ENCODE assay signal across 15 cellular contexts in genomic region chr1:1061682-1062363, GRCh38. TPM values are rescaled to one million over a fixed set of nuclear protein-coding genes. Genes with fewer than 3 reads are reported as not detected.
DNase-seq lines count a peak whose midpoint lies in the region; ATAC-seq, FAIRE-seq and TF ChIP-seq lines count a peak whose summit lies in the region.
"Had no signal": no experiment of that assay in that cellular context is flagged by ENCODE, and none has a peak within 500 bp of the region (broad histone marks: within the 10 kb centered on the region; RNA-seq: fewer than 3 reads in every experiment).

No MANE protein-coding gene starts in this region.

- no TSS peak for BruUV-seq in IMR-90 (replicated peaks; lab: Mats Ljungman, UMichigan)
- no TSS peak for BruUV-seq in K562 (replicated peaks; lab: Mats Ljungman, UMichigan)

- no peak overlapping the region for H2BK20ac ChIP-seq in IMR-90 (ENCODE audit: low read depth, low read length)

- in situ Hi-C loops in IMR-90 (cut with MboI; ENCODE audit: low sequenced_read_pairs) (no loop called here), K562 (cut with MboI) (loop anchor here (10.0 kb wide), 1 partner anchor 77 kb away; the partner anchor contains the start of gene PERM1)

- no peak overlapping the region for H3K9ac ChIP-seq in BLaER1 treated with 17β-estradiol and CSF1 and Interleukin-3, amounts not matched to agents 10 nM and 100 nM
- H3K9ac ChIP-seq in IMR-90 (ENCODE audit: low read depth, low read length) (no peak overlapping the region), K562 (ENCODE audit: insufficient read depth in 1 of 2, low read depth in 2 of 2, low read length in 2 of 2) (peak overlapping the region in 1 of 2 experiments; percentile 88; a peak in 3 of 4 replicates)

- no peaks in the 10 kb centered on the region for H3K36me3 ChIP-seq in BLaER1 treated with 17β-estradiol and CSF1 and Interleukin-3, amounts not matched to agents 10 nM and 100 nM
- H3K36me3 ChIP-seq in IMR-90 (ENCODE audit: control insufficient read depth, insufficient read depth, low read length) (no peaks in the 10 kb centered on the region), K562 (ENCODE audit: control insufficient read depth, insufficient read depth, low read length) (no peaks in the 10 kb centered on the region)
- H3K36me3 ChIP-seq: right atrium auricular region, suprapubic skin had no signal

- DNase-seq in IMR-90 = no peak
- DNase-seq in K562 (ENCODE audit: extremely low read depth in 1 of 4, low spot score in 3 of 4) = peak in 3 of 4 experiments; percentile 55 to 82 (median 60)
- DNase-seq: activated CD4-positive, CD25-positive, alpha-beta regulatory T cell; cortex of kidney; GOT3; NCI-H1092; NCI-H524 had no signal

- peaks cover 71 to 89% (median 84%) of the 10 kb centered on the region in 11 experiments for H3K27me3 ChIP-seq in BLaER1 treated with 17β-estradiol and CSF1 and Interleukin-3, amounts not matched to agents 10 nM and 100 nM
- H3K27me3 ChIP-seq in IMR-90 (ENCODE audit: control insufficient read depth, insufficient read depth, low read length) = peaks cover 4% of the 10 kb centered on the region; the same call in 1 of the 2 replicates
- no peaks in the 10 kb centered on the region for H3K27me3 ChIP-seq in K562 (ENCODE audit: control insufficient read depth in 2 of 2, insufficient read depth in 2 of 2, low read length in 2 of 2)

- H2AK5ac ChIP-seq in IMR-90 (ENCODE audit: low read depth, low read length) = peak overlapping the region; percentile 35

- H3K9me1 ChIP-seq in IMR-90 (ENCODE audit: insufficient read depth, low read length) = 0 out of 2 replicates have a peak, but pooled peaks cover 4% of the 10 kb centered on the region
- no peaks in the 10 kb centered on the region for H3K9me1 ChIP-seq in K562 (ENCODE audit: control insufficient read depth, insufficient read depth, low read length)

- no peak overlapping the region for H2BK5ac ChIP-seq in IMR-90 (ENCODE audit: low read depth, low read length, poor library complexity, severe bottlenecking)

- peak overlapping the region; percentile 42 for H2AK9ac ChIP-seq in IMR-90 (replicated peaks; ENCODE audit: low read depth, low read length, poor library complexity)

- no peak overlapping the region for H3K23ac ChIP-seq in IMR-90 (ENCODE audit: low read depth, low read length)

- H3K79me1 ChIP-seq in IMR-90 (ENCODE audit: low read depth in 1 of 2, low read length in 2 of 2) = 0 out of 4 replicates have a peak, but pooled peaks cover 0 to 4% of the 10 kb centered on the region in 2 experiments

- peak overlapping the region; percentile 44 to 98 (median 81); a peak in 19 of 22 replicates for H3K4me2 ChIP-seq in BLaER1 treated with 17β-estradiol and CSF1 and Interleukin-3, amounts not matched to agents 10 nM and 100 nM
- H3K4me2 ChIP-seq in IMR-90 (ENCODE audit: low read depth, low read length) (no peak overlapping the region), K562 (ENCODE audit: insufficient read depth, low read length) (peak overlapping the region; percentile 70)

- no peak overlapping the region for H2BK120ac ChIP-seq in IMR-90 (ENCODE audit: low read depth, low read length)

- H3K9me3 ChIP-seq in BLaER1 treated with 17β-estradiol and CSF1 and Interleukin-3, amounts not matched to agents 10 nM and 100 nM (replicated peaks in 1 of 11) = no peaks in the 10 kb centered on the region
- H3K9me3 ChIP-seq in IMR-90 (ENCODE audit: control insufficient read depth, insufficient read depth, low read length) (no peaks in the 10 kb centered on the region), K562 (replicated peaks; ENCODE audit: control insufficient read depth, insufficient read depth, low read depth, low read length) (no peaks in the 10 kb centered on the region)
- H3K9me3 ChIP-seq: right atrium auricular region, suprapubic skin had no signal

- no peak overlapping the region for H3K27ac ChIP-seq in BLaER1 treated with 17β-estradiol and CSF1 and Interleukin-3, amounts not matched to agents 10 nM and 100 nM
- no peak overlapping the region; the same call in 1 of the 2 replicates for H3K27ac ChIP-seq in IMR-90 (ENCODE audit: insufficient read depth, low read length)
- no peak overlapping the region for H3K27ac ChIP-seq in K562 (ENCODE audit: extremely low read depth, low read depth, low read length)
- H3K27ac ChIP-seq: right atrium auricular region, suprapubic skin had no signal

- H3K18ac ChIP-seq in IMR-90 (ENCODE audit: low read depth, low read length) = no peak overlapping the region

- peak; percentile 6 for FAIRE-seq in K562 (lab: Jason Lieb, UNC)
- FAIRE-seq: keratinocyte had no signal

- POLR2A ChIA-PET in IMR-90 (lab: Charles Lee; ENCODE audit: unreplicated experiment) = no interaction called here
- POLR2A ChIA-PET in K562 (lab: Yijun Ruan, JAX) = interaction anchor here (0.7 to 1.0 kb wide), 2 partner anchors 10 to 40 kb away, joined by 3 read pairs; no protein-coding TSS in a partner anchor

- no peak overlapping the region for H3K4me3 ChIP-seq in BLaER1 treated with 17β-estradiol and CSF1 and Interleukin-3, amounts not matched to agents 10 nM and 100 nM
- H3K4me3 ChIP-seq in IMR-90 (ENCODE audit: insufficient read depth, low read depth, low read length) (no peak overlapping the region), K562 (peak overlapping the region; percentile 29; the same call in 1 of the 2 replicates)
- H3K4me3 ChIP-seq: right atrium auricular region, suprapubic skin had no signal

- no peak overlapping the region for H4K91ac ChIP-seq in IMR-90 (ENCODE audit: insufficient read depth, low read depth, low read length)

- dilution Hi-C loops in IMR-90 (cut with HindIII; ENCODE audit: low sequenced_read_pairs, unreplicated experiment) = no loop called here

- H4K8ac ChIP-seq in IMR-90 (ENCODE audit: low read depth in 2 of 2, low read length in 2 of 2) = no peak overlapping the region

- ATAC-seq in IMR-90 (ENCODE audit: low read depth) = no peak
- ATAC-seq in K562 = no peak
- no peak for ATAC-seq in GM18870 (IDR thresholded peaks at IDR 0.05; ENCODE audit: unreplicated experiment)
- ATAC-seq in HG02885 (IDR thresholded peaks at IDR 0.05; ENCODE audit: poor library complexity, unreplicated experiment) = no peak
- no peak for ATAC-seq in GM19324 (IDR thresholded peaks at IDR 0.05; ENCODE audit: low FRiP score, unreplicated experiment)

- peaks cover 48 to 84% (median 72%) of the 10 kb centered on the region in 10 experiments for H3K4me1 ChIP-seq in BLaER1 treated with 17β-estradiol and CSF1 and Interleukin-3, amounts not matched to agents 10 nM and 100 nM
- H3K4me1 ChIP-seq in IMR-90 (ENCODE audit: control insufficient read depth, insufficient read depth, low read length) = peaks cover 13% of the 10 kb centered on the region
- H3K4me1 ChIP-seq in K562 (replicated peaks in 1 of 2; ENCODE audit: control insufficient read depth in 2 of 2, insufficient read depth in 2 of 2, low read length in 2 of 2) = peaks cover 57 to 79% of the 10 kb centered on the region in 2 experiments

- no peak overlapping the region for H4K5ac ChIP-seq in IMR-90 (ENCODE audit: low read depth, low read length)

- intact Hi-C loops in IMR-90 (cut with micrococcal nuclease) (no loop called here), K562 (cut with micrococcal nuclease) (loop anchor here (1.0 to 5.0 kb wide), 4 partner anchors 29 to 140 kb away; partner anchors contain the start of genes AGRN, HES4 and SAMD11)

- CTCF ChIA-PET in IMR-90 (lab: Yijun Ruan, JAX) = interaction anchor here (2.3 kb wide), 1 partner anchor 77 kb away, joined by 9 read pairs; no protein-coding TSS in a partner anchor
- CTCF ChIA-PET in K562 (lab: Yijun Ruan, JAX; ENCODE audit: low intra/inter-chr PET ratio) = interaction anchor here (0.7 kb wide), 1 partner anchor 155 kb away, joined by 3 read pairs; no protein-coding TSS in a partner anchor

- H2BK15ac ChIP-seq in IMR-90 (ENCODE audit: low read depth, low read length) = no peak overlapping the region

- no peak overlapping the region for H3K56ac ChIP-seq in IMR-90 (ENCODE audit: extremely low read depth, insufficient read depth, low read length)

- TF ChIP-seq CTCF in IMR-90 (conservative IDR thresholded peaks at IDR 0.05; ENCODE audit: low read depth, low read length) (no peak), K562 (IDR thresholded peaks at IDR 0.05 in 2 of 3, conservative IDR thresholded peaks at IDR 0.05 in 1 of 3; ENCODE audit: insufficient read depth in 2 of 3, low read depth in 1 of 3, low read length in 3 of 3) (no peak)

- H3K4ac ChIP-seq in IMR-90 (ENCODE audit: low read depth, low read length) = no peak overlapping the region

- no peak overlapping the region for H3K14ac ChIP-seq in IMR-90 (replicated peaks; ENCODE audit: low read depth, low read length)

- no peak for TF ChIP-seq POLR2A in IMR-90 (IDR thresholded peaks at IDR 0.05; ENCODE audit: low read depth, low read length)
- no peak for TF ChIP-seq POLR2A in K562 (conservative IDR thresholded peaks at IDR 0.05)

- no peak for TF ChIP-seq EP300 in K562 (IDR thresholded peaks at IDR 0.05; ENCODE audit: low read length)

- H2AFZ ChIP-seq in IMR-90 (replicated peaks; ENCODE audit: low read length, poor library complexity) (peak overlapping the region; percentile 65), K562 (ENCODE audit: low read depth, low read length) (peak overlapping the region; percentile 57)

- peaks cover 0 to 74% (median 44%) of the 10 kb centered on the region in 11 experiments; a peak in 17 of 22 replicates for H4K20me1 ChIP-seq in BLaER1 treated with 17β-estradiol and CSF1 and Interleukin-3, amounts not matched to agents 10 nM and 100 nM
- H4K20me1 ChIP-seq in IMR-90 (ENCODE audit: insufficient read depth, low read length) (no peaks in the 10 kb centered on the region), K562 (replicated peaks; ENCODE audit: control insufficient read depth, insufficient read depth, low read length) (no peaks in the 10 kb centered on the region)

- H3K79me2 ChIP-seq in K562 (ENCODE audit: control insufficient read depth, insufficient read depth, low read length) = no peaks in the 10 kb centered on the region

- 56% methylated on average over 5 of the region's 18 CpGs; no CpG with 5 or more reads in 1 of the 2 experiments for WGBS in IMR-90 (ENCODE audit: extremely low coverage in 2 of 2, insufficient read length in 1 of 2), 2 experiments
- 45% methylated on average over 13 of the region's 18 CpGs for WGBS in K562 (ENCODE audit: insufficient coverage, low coverage, missing lambda C conversion rate)

- TF ChIP-seq RAD21 in IMR-90 (IDR thresholded peaks at IDR 0.05; ENCODE audit: low read length) (no peak), K562 (CRISPR knock-in tag; conservative IDR thresholded peaks at IDR 0.05 in 1 of 2, IDR thresholded peaks at IDR 0.05 in 1 of 2) (no peak)

RNA-seq across cellular contexts. Expression of gene RNF223, which starts 12.3 kb away (rescaled TPM):
- total RNA-seq in IMR-90 (2012; rRNA removed) = not detected in 2 replicates
- not detected in 2 replicates for polyA plus RNA-seq in IMR-90 (2012; rRNA removed)
- polyA plus RNA-seq in IMR-90 (2012; cell fraction: cytosol; rRNA removed) = not detected in 2 replicates
- not detected in 2 replicates for polyA plus RNA-seq in IMR-90 (2012; cell fraction: nucleus; rRNA removed; ENCODE audit: low replicate concordance)
- 0.35 TPM in 1 of 2 replicates, not detected in the other for total RNA-seq in K562 (2011; cell fraction: chromatin; rRNA removed; ENCODE audit: low replicate concordance)
- 0.17 TPM in 1 of 2 replicates, not detected in the other for total RNA-seq in K562 (2011; cell fraction: nucleolus; rRNA removed)
- total RNA-seq in K562 (2011; cell fraction: nucleoplasm; rRNA removed) = not detected in 2 replicates
- total RNA-seq in K562 (2014; rRNA removed) = 0.32 TPM in 1 of 2 replicates, not detected in the other
- not detected in 2 replicates for total RNA-seq in K562 (2014; rRNA removed; fragmentation: Illumina TruSeq; extraction: Trizol)
- not detected in 2 replicates for total RNA-seq in K562 (2015; rRNA removed; fragmentation: Illumina TruSeq; extraction: Trizol)
- total RNA-seq in K562 (2021) = not detected in 2 replicates
- polyA plus RNA-seq in K562 (2011; rRNA removed) = 0.04 TPM in 2 replicates
- 0.04 and 0.06 TPM in 2 replicates for polyA plus RNA-seq in K562 (2011; cell fraction: cytosol; rRNA removed)
- 0.06 and 0.07 TPM in 2 replicates for polyA plus RNA-seq in K562 (2011; cell fraction: nucleus; rRNA removed)
- polyA plus RNA-seq in K562 (2012) = 0.04 and 0.11 TPM in 2 replicates
- not detected in 2 replicates for polyA plus RNA-seq in K562 (2014; fragmentation: Illumina TruSeq; extraction: Trizol)
- not detected for polyA plus RNA-seq in K562 (2014; fragmentation: Nextera tagmentation; extraction: Ambion mirVana)
- polyA plus RNA-seq in K562 (2014; rRNA removed) = not detected in 2 replicates
- polyA minus RNA-seq in K562 (2011; rRNA and poly(A)+ RNA removed) = not detected in 2 replicates
- not detected in 2 replicates for polyA minus RNA-seq in K562 (2011; cell fraction: cytosol; rRNA and poly(A)+ RNA removed)
- 0.13 and 0.22 TPM in 2 replicates for polyA minus RNA-seq in K562 (2011; cell fraction: nucleus; rRNA and poly(A)+ RNA removed)
- total RNA-seq: right atrium auricular region, SK-MEL-5 had no signal

RNA-seq across cellular contexts. Expression of gene AGRN, which starts 41.9 kb away (rescaled TPM):
- total RNA-seq in IMR-90 (2012; rRNA removed) (8.1 and 11.4 TPM in 2 replicates), K562 (2014; rRNA removed) (29.5 and 37.2 TPM in 2 replicates), K562 (2014; rRNA removed; fragmentation: Illumina TruSeq; extraction: Trizol) (4.5 and 4.9 TPM in 2 replicates), K562 (2015; rRNA removed; fragmentation: Illumina TruSeq; extraction: Trizol) (12.0 and 13.2 TPM in 2 replicates), K562 (2021) (89.7 and 111 TPM in 2 replicates)
- polyA plus RNA-seq in IMR-90 (2012; rRNA removed) (115 and 124 TPM in 2 replicates), K562 (2011; rRNA removed) (18.1 and 39.0 TPM in 2 replicates), K562 (2014; fragmentation: Illumina TruSeq; extraction: Trizol) (19.2 and 34.8 TPM in 2 replicates), K562 (2014; fragmentation: Nextera tagmentation; extraction: Ambion mirVana) (under 1 TPM; 0.04 to 0.06 TPM), K562 (2014; rRNA removed) (49.3 and 67.7 TPM in 2 replicates)
- 128 and 199 TPM in 2 replicates for polyA plus RNA-seq in IMR-90 (2012; cell fraction: cytosol; rRNA removed)
- 291 and 688 TPM in 2 replicates for polyA plus RNA-seq in IMR-90 (2012; cell fraction: nucleus; rRNA removed; ENCODE audit: low replicate concordance)
- 268 and 576 TPM in 2 replicates for total RNA-seq in K562 (2011; cell fraction: chromatin; rRNA removed; ENCODE audit: low replicate concordance)
- 387 and 414 TPM in 2 replicates for total RNA-seq in K562 (2011; cell fraction: nucleolus; rRNA removed)
- 326 and 377 TPM in 2 replicates for total RNA-seq in K562 (2011; cell fraction: nucleoplasm; rRNA removed)
- polyA plus RNA-seq in K562 (2011; cell fraction: cytosol; rRNA removed) = 28.0 and 43.3 TPM in 2 replicates
- 483 and 499 TPM in 2 replicates for polyA plus RNA-seq in K562 (2011; cell fraction: nucleus; rRNA removed)
- 66.2 and 73.2 TPM in 2 replicates for polyA plus RNA-seq in K562 (2012)
- polyA minus RNA-seq in K562 (2011; rRNA and poly(A)+ RNA removed) = 12.6 and 21.4 TPM in 2 replicates
- 33.4 and 47.6 TPM in 2 replicates for polyA minus RNA-seq in K562 (2011; cell fraction: cytosol; rRNA and poly(A)+ RNA removed)
- 68.5 and 80.0 TPM in 2 replicates for polyA minus RNA-seq in K562 (2011; cell fraction: nucleus; rRNA and poly(A)+ RNA removed)

RNA-seq across cellular contexts. Expression of gene ISG15, which starts 48.5 kb away (rescaled TPM):
- total RNA-seq in IMR-90 (2012; rRNA removed) (92.2 and 105 TPM in 2 replicates), K562 (2014; rRNA removed) (58.3 and 70.7 TPM in 2 replicates), K562 (2014; rRNA removed; fragmentation: Illumina TruSeq; extraction: Trizol) (0.40 and 0.54 TPM in 2 replicates), K562 (2015; rRNA removed; fragmentation: Illumina TruSeq; extraction: Trizol) (10.8 and 11.6 TPM in 2 replicates), K562 (2021) (31.1 and 32.5 TPM in 2 replicates)
- polyA plus RNA-seq in IMR-90 (2012; rRNA removed) (99.1 and 138 TPM in 2 replicates), K562 (2011; rRNA removed) (14.5 and 15.7 TPM in 2 replicates), K562 (2014; fragmentation: Illumina TruSeq; extraction: Trizol) (2.6 and 12.8 TPM in 2 replicates), K562 (2014; fragmentation: Nextera tagmentation; extraction: Ambion mirVana) (10 to 100 TPM in 1 of 2 experiments, 1 to 10 TPM in 1; 7.2 to 12.2 TPM), K562 (2014; rRNA removed) (50.8 and 56.1 TPM in 2 replicates)
- polyA plus RNA-seq in IMR-90 (2012; cell fraction: cytosol; rRNA removed) = 153 and 262 TPM in 2 replicates
- 50.0 and 115 TPM in 2 replicates for polyA plus RNA-seq in IMR-90 (2012; cell fraction: nucleus; rRNA removed; ENCODE audit: low replicate concordance)
- 2.7 and 7.4 TPM in 2 replicates for total RNA-seq in K562 (2011; cell fraction: chromatin; rRNA removed; ENCODE audit: low replicate concordance)
- 13.3 and 15.0 TPM in 2 replicates for total RNA-seq in K562 (2011; cell fraction: nucleolus; rRNA removed)
- 6.9 and 9.5 TPM in 2 replicates for total RNA-seq in K562 (2011; cell fraction: nucleoplasm; rRNA removed)
- 26.4 and 90.5 TPM in 2 replicates for polyA plus RNA-seq in K562 (2011; cell fraction: cytosol; rRNA removed)
- polyA plus RNA-seq in K562 (2011; cell fraction: nucleus; rRNA removed) = 11.7 and 19.4 TPM in 2 replicates
- 26.7 and 43.1 TPM in 2 replicates for polyA plus RNA-seq in K562 (2012)
- polyA minus RNA-seq in K562 (2011; rRNA and poly(A)+ RNA removed) = 1.9 and 3.6 TPM in 2 replicates
- polyA minus RNA-seq in K562 (2011; cell fraction: cytosol; rRNA and poly(A)+ RNA removed) = 6.9 and 7.5 TPM in 2 replicates
- polyA minus RNA-seq in K562 (2011; cell fraction: nucleus; rRNA and poly(A)+ RNA removed) = 1.9 and 5.0 TPM in 2 replicates

RNA-seq across cellular contexts. Expression of gene C1orf159, which starts 54.1 kb away (rescaled TPM):
- total RNA-seq in IMR-90 (2012; rRNA removed) (2.5 and 2.9 TPM in 2 replicates), K562 (2014; rRNA removed) (34.0 and 50.2 TPM in 2 replicates), K562 (2014; rRNA removed; fragmentation: Illumina TruSeq; extraction: Trizol) (1.0 and 1.4 TPM in 2 replicates), K562 (2015; rRNA removed; fragmentation: Illumina TruSeq; extraction: Trizol) (10.6 and 12.2 TPM in 2 replicates), K562 (2021) (42.3 and 46.4 TPM in 2 replicates)
- polyA plus RNA-seq in IMR-90 (2012; rRNA removed) (12.6 and 15.5 TPM in 2 replicates), K562 (2011; rRNA removed) (13.2 and 23.8 TPM in 2 replicates), K562 (2014; fragmentation: Illumina TruSeq; extraction: Trizol) (6.3 and 17.8 TPM in 2 replicates), K562 (2014; fragmentation: Nextera tagmentation; extraction: Ambion mirVana) (under 1 TPM; 0.28 to 0.60 TPM), K562 (2014; rRNA removed) (52.8 and 54.9 TPM in 2 replicates)
- polyA plus RNA-seq in IMR-90 (2012; cell fraction: cytosol; rRNA removed) = 8.0 and 11.2 TPM in 2 replicates
- polyA plus RNA-seq in IMR-90 (2012; cell fraction: nucleus; rRNA removed; ENCODE audit: low replicate concordance) = 44.8 and 112 TPM in 2 replicates
- 35.9 and 114 TPM in 2 replicates for total RNA-seq in K562 (2011; cell fraction: chromatin; rRNA removed; ENCODE audit: low replicate concordance)
- 121 and 123 TPM in 2 replicates for total RNA-seq in K562 (2011; cell fraction: nucleolus; rRNA removed)
- total RNA-seq in K562 (2011; cell fraction: nucleoplasm; rRNA removed) = 60.4 and 67.1 TPM in 2 replicates
- polyA plus RNA-seq in K562 (2011; cell fraction: cytosol; rRNA removed) = 21.2 and 54.5 TPM in 2 replicates
- polyA plus RNA-seq in K562 (2011; cell fraction: nucleus; rRNA removed) = 125 and 192 TPM in 2 replicates
- 23.9 and 32.3 TPM in 2 replicates for polyA plus RNA-seq in K562 (2012)
- polyA minus RNA-seq in K562 (2011; rRNA and poly(A)+ RNA removed) = 3.2 and 3.9 TPM in 2 replicates
- 12.4 and 13.6 TPM in 2 replicates for polyA minus RNA-seq in K562 (2011; cell fraction: cytosol; rRNA and poly(A)+ RNA removed)
- 34.3 and 38.5 TPM in 2 replicates for polyA minus RNA-seq in K562 (2011; cell fraction: nucleus; rRNA and poly(A)+ RNA removed)
